Comparison of ENCODE assay signal across 17 cellular contexts in the genomic region with DNA sequence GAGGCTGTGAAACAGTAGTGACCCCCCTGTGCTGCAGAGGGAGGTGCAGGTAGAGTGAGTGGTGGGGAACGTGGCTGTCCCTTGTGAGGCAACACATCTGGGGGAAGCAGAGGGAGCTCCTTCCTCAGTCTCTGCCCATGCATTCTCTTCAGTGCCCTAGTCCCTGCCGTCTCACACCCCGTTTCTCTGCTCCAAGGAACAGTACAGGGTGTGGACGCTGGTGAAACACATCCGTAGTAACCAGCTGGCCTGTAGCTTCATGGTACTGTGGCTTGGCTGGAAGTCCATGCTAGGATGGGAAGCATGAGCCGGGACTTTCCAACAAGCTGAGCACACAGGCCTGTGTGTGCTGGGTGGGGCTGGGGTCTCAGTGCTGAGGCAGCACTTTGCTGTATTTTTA. TPM values are rescaled to one million over a fixed set of nuclear protein-coding genes. Genes with fewer than 3 reads are reported as not detected.
DNase-seq lines count a peak whose midpoint lies in the region; ATAC-seq and TF ChIP-seq lines count a peak whose summit lies in the region.
"Had no signal": no experiment of that assay in that cellular context is flagged by ENCODE, and none has a peak within 500 bp of the region (broad histone marks: within the 10 kb centered on the region; RNA-seq: fewer than 3 reads in every experiment).

No MANE protein-coding gene starts in this region.

- no peak for TF ChIP-seq EP300 in esophagus muscularis mucosa (IDR thresholded peaks at IDR 0.05)

- DNase-seq in heart left ventricle (no peak), cardiac septum (ENCODE audit: low spot score) (no peak), esophagus muscularis mucosa (ENCODE audit: extremely low spot score) (peak; percentile 89), myocyte (ENCODE audit: low read depth) (peak; percentile 64)
- no peak for DNase-seq in NK-92 treated with Interleukin-12 subunit alpha and Interleukin-12 subunit beta, amount 100 ng/mL, for 24 hours (lab: John Stamatoyannopoulos, UW)
- no peak for DNase-seq in T-helper 2 cell treated with Interferon-gamma antibody and Interleukin-4, amounts not matched to agents 5 μg/mL and 100 μg/mL, for 36 hours (ENCODE audit: low spot score)
- DNase-seq: 8988T; AML-193; CD8-positive, alpha-beta memory T cell; DMS53; GF-D8; HCEC 1CT; HFFc6 had no signal

- WGBS in heart left ventricle, 4 donors = 69 to 82% (median 79%) methylated on average over 6 of the region's 6 CpGs
- WGBS in esophagus muscularis mucosa = 57% methylated on average over 6 of the region's 6 CpGs
- 87% methylated on average over 6 of the region's 6 CpGs for WGBS in thymus

- H3K27me3 ChIP-seq in heart left ventricle = no peaks in the 10 kb centered on the region
- no peaks in the 10 kb centered on the region for H3K27me3 ChIP-seq in esophagus muscularis mucosa
- no peaks in the 10 kb centered on the region for H3K27me3 ChIP-seq in thymus (ENCODE audit: control insufficient read depth, insufficient read depth)
- H3K27me3 ChIP-seq: BLaER1 had no signal

- intact Hi-C loops in heart left ventricle (cut with DNase I) (loop anchor here in 4 of 10 donors (10.0 kb wide), 2 partner anchors 58 to 332 kb away; partner anchors contain the start of gene CST9 (in 1 of the 4)), cardiac septum (cut with DNase I) (no loop called here), esophagus muscularis mucosa (cut with DNase I) (loop anchor here (10.0 kb wide), 1 partner anchor 218 kb away; no protein-coding TSS in a partner anchor)

- peaks cover 0 to 20% (median 0%) of the 10 kb centered on the region in 12 donors for H3K4me1 ChIP-seq in heart left ventricle
- H3K4me1 ChIP-seq in esophagus muscularis mucosa = peaks cover 0 to 10% (median 6%) of the 10 kb centered on the region in 4 donors
- no peaks in the 10 kb centered on the region for H3K4me1 ChIP-seq in thymus (ENCODE audit: control insufficient read depth, insufficient read depth, low read length)

- no peaks in the 10 kb centered on the region for H3K4me1 Mint-ChIP-seq in T-helper 2 cell treated with Interferon-gamma antibody and Interleukin-4, amounts not matched to agents 5 μg/mL and 100 μg/mL, for 36 hours (ENCODE audit: low read depth)
- H3K4me1 Mint-ChIP-seq: CD8-positive, alpha-beta memory T cell had no signal

- no peaks in the 10 kb centered on the region for H3K9me3 Mint-ChIP-seq in T-helper 2 cell treated with Interferon-gamma antibody and Interleukin-4, amounts not matched to agents 5 μg/mL and 100 μg/mL, for 36 hours
- H3K9me3 Mint-ChIP-seq: CD8-positive, alpha-beta memory T cell; HFFc6 had no signal

- TF ChIP-seq POLR2A in heart left ventricle (IDR thresholded peaks at IDR 0.05) = no peak
- TF ChIP-seq POLR2A in esophagus muscularis mucosa (IDR thresholded peaks at IDR 0.05; ENCODE audit: low read depth) = no peak

- no peak overlapping the region for H3K4me3 ChIP-seq in heart left ventricle
- no peak overlapping the region for H3K4me3 ChIP-seq in esophagus muscularis mucosa
- H3K4me3 ChIP-seq in thymus (ENCODE audit: low read length) = no peak overlapping the region
- H3K4me3 ChIP-seq: BLaER1 had no signal

- H3K36me3 ChIP-seq in heart left ventricle = no peaks in the 10 kb centered on the region
- H3K36me3 ChIP-seq in esophagus muscularis mucosa = no peaks in the 10 kb centered on the region
- H3K36me3 ChIP-seq in thymus (ENCODE audit: control insufficient read depth, insufficient read depth) = no peaks in the 10 kb centered on the region
- H3K36me3 ChIP-seq: BLaER1 had no signal

- TF ChIP-seq CTCF in heart left ventricle (IDR thresholded peaks at IDR 0.05) (no peak), esophagus muscularis mucosa (IDR thresholded peaks at IDR 0.05) (no peak)

- no peaks in the 10 kb centered on the region for H3K27me3 Mint-ChIP-seq in T-helper 2 cell treated with Interferon-gamma antibody and Interleukin-4, amounts not matched to agents 5 μg/mL and 100 μg/mL, for 36 hours (ENCODE audit: low read depth)
- H3K27me3 Mint-ChIP-seq: CD8-positive, alpha-beta memory T cell had no signal

- H3K9me3 ChIP-seq in heart left ventricle = no peaks in the 10 kb centered on the region
- H3K9me3 ChIP-seq in esophagus muscularis mucosa = no peaks in the 10 kb centered on the region
- H3K9me3 ChIP-seq in thymus (ENCODE audit: control insufficient read depth) = no peaks in the 10 kb centered on the region
- H3K9me3 ChIP-seq: BLaER1 had no signal

- peak in 3 of 4 donors; percentile 17 to 71 (median 64) for ATAC-seq in heart left ventricle

- no peak overlapping the region for H3K4me3 Mint-ChIP-seq in T-helper 2 cell treated with Interferon-gamma antibody and Interleukin-4, amounts not matched to agents 5 μg/mL and 100 μg/mL, for 36 hours
- H3K4me3 Mint-ChIP-seq: CD8-positive, alpha-beta memory T cell; HFFc6 had no signal

- H3K27ac Mint-ChIP-seq in T-helper 2 cell treated with Interferon-gamma antibody and Interleukin-4, amounts not matched to agents 5 μg/mL and 100 μg/mL, for 36 hours = no peak overlapping the region
- H3K27ac Mint-ChIP-seq: CD8-positive, alpha-beta memory T cell; HFFc6 had no signal

- H3K27ac ChIP-seq in heart left ventricle = no peak overlapping the region
- H3K27ac ChIP-seq in esophagus muscularis mucosa (replicated peaks in 1 of 4) = no peak overlapping the region
- H3K27ac ChIP-seq in thymus (ENCODE audit: low read depth) = peak overlapping the region; percentile 25
- H3K27ac ChIP-seq: BLaER1, HL-60 had no signal

- H3K36me3 Mint-ChIP-seq in T-helper 2 cell treated with Interferon-gamma antibody and Interleukin-4, amounts not matched to agents 5 μg/mL and 100 μg/mL, for 36 hours (ENCODE audit: low read depth) = no peaks in the 10 kb centered on the region
- H3K36me3 Mint-ChIP-seq: CD8-positive, alpha-beta memory T cell had no signal

RNA-seq across cellular contexts. Expression of gene CST3, which starts 25.4 kb away (rescaled TPM):
- total RNA-seq in heart left ventricle (1,000 to 10,000 TPM in 3 of 9 donors, 100 to 1,000 TPM in 6; 482 to 1,194 (median 708) TPM), cardiac septum (486 TPM), esophagus muscularis mucosa (1,000 to 10,000 TPM; 1,253 to 2,184 (median 1,709) TPM), myocyte (534 and 577 TPM in 2 replicates)
- polyA plus RNA-seq in heart left ventricle (100 to 1,000 TPM; 240 to 611 TPM), thymus (465 TPM)
- polyA plus RNA-seq in myocyte (2012) = 367 TPM

RNA-seq across cellular contexts. Expression of gene CST4, which starts 25.7 kb away (rescaled TPM):
- total RNA-seq in heart left ventricle (not detected), cardiac septum (not detected), esophagus muscularis mucosa (not detected), myocyte (not detected in 2 replicates)
- polyA plus RNA-seq in heart left ventricle (not detected), thymus (9.9 TPM)
- polyA plus RNA-seq in myocyte (2012) = not detected
- total RNA-seq: CD8-positive, alpha-beta memory T cell; H4; HFFc6 had no signal
- polyA plus RNA-seq: CD8-positive, alpha-beta memory T cell had no signal

RNA-seq across cellular contexts. Expression of gene CST9, which starts 57.5 kb away (rescaled TPM):
- not detected for total RNA-seq in heart left ventricle
- not detected for polyA plus RNA-seq in heart left ventricle
- not detected for total RNA-seq in cardiac septum
- not detected for total RNA-seq in esophagus muscularis mucosa
- not detected in 2 replicates for total RNA-seq in myocyte
- not detected for polyA plus RNA-seq in myocyte (2012)
- 0.02 TPM for polyA plus RNA-seq in thymus
- total RNA-seq: CD8-positive, alpha-beta memory T cell; H4; HFFc6 had no signal
- polyA plus RNA-seq: CD8-positive, alpha-beta memory T cell had no signal

Comparison
In these comparisons a context has a peak if more than half of its experiments do, and no peak if none do; other contexts are left out.
1. DNase-seq: peak in esophagus muscularis mucosa (single experiment) and myocyte (single experiment); none in heart left ventricle (0 of 5), cardiac septum (single experiment), NK-92 treated with Interleukin-12 subunit alpha and Interleukin-12 subunit beta, amount 100 ng/mL, for 24 hours (single experiment) and T-helper 2 cell treated with Interferon-gamma antibody and Interleukin-4, amounts not matched to agents 5 μg/mL and 100 μg/mL, for 36 hours (single experiment).